1 cellular context compared by ENCODE assay signal in the genomic region with DNA sequence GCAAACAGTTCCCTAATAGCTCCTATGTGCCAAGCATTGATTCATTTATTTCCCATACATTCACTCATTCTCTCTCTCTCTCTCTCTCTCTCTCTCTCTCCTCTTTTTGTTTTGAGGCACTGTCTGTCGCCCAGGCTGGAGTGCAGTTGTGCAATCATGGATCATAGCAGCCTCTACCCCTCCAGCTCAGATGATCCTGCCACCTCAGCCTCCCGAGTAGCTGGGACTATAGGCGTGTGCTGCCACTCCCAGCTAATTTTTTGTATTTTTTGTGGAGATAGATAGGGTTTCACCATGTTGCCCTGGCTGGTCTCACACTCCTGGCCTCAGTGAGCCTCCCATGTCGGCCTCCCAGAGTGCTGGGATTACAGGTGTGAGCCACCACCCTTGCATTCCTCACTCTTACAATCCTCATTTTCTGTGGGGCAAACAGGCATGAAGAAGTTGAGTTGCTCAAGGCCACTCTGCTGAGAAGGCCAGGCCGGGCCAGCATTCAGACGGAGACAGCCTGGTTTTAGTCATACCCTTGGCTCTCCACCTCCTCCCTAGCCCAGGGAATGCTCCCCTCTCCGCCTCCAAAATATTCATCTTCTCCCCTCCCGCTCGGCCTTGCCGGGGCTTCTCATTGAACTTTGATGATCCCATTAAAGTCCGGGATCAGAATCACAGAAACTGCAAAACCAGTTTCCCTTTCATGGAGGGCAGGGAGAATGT.
TF ChIP-seq lines count a peak whose summit lies in the region.

No MANE protein-coding gene starts in this region.

TF ChIP-seq in GM23338, 12 proteins besides CTCF, POLR2A, EP300 and RAD21:
- TF ChIP-seq, protein P1, sequence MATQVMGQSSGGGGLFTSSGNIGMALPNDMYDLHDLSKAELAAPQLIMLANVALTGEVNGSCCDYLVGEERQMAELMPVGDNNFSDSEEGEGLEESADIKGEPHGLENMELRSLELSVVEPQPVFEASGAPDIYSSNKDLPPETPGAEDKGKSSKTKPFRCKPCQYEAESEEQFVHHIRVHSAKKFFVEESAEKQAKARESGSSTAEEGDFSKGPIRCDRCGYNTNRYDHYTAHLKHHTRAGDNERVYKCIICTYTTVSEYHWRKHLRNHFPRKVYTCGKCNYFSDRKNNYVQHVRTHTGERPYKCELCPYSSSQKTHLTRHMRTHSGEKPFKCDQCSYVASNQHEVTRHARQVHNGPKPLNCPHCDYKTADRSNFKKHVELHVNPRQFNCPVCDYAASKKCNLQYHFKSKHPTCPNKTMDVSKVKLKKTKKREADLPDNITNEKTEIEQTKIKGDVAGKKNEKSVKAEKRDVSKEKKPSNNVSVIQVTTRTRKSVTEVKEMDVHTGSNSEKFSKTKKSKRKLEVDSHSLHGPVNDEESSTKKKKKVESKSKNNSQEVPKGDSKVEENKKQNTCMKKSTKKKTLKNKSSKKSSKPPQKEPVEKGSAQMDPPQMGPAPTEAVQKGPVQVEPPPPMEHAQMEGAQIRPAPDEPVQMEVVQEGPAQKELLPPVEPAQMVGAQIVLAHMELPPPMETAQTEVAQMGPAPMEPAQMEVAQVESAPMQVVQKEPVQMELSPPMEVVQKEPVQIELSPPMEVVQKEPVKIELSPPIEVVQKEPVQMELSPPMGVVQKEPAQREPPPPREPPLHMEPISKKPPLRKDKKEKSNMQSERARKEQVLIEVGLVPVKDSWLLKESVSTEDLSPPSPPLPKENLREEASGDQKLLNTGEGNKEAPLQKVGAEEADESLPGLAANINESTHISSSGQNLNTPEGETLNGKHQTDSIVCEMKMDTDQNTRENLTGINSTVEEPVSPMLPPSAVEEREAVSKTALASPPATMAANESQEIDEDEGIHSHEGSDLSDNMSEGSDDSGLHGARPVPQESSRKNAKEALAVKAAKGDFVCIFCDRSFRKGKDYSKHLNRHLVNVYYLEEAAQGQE (IDR thresholded peaks at IDR 0.05; ENCODE audit: unreplicated experiment): no peak
- no peak for TF ChIP-seq CREB1 (CRISPR knock-in tag; IDR thresholded peaks at IDR 0.05; ENCODE audit: low read depth)
- TF ChIP-seq EZH2 (IDR thresholded peaks at IDR 0.05; ENCODE audit: low read depth, unreplicated experiment): no peak
- no peak for TF ChIP-seq ZNF114 (CRISPR knock-in tag; IDR thresholded peaks at IDR 0.05)
